In genomic region chr16:84614914-84615813, GRCh38 we compare ENCODE assay signal across 8 cellular contexts. TPM values are rescaled to one million over a fixed set of nuclear protein-coding genes. Genes with fewer than 3 reads are reported as not detected.
DNase-seq lines count a peak whose midpoint lies in the region; ATAC-seq and TF ChIP-seq lines count a peak whose summit lies in the region.

No MANE protein-coding gene starts in this region.

- peaks cover 15% of the 10 kb centered on the region for H3K27me3 Mint-ChIP-seq in endothelial cell (ENCODE audit: unreplicated experiment)

- peaks cover 47 to 95% (median 75%) of the 10 kb centered on the region in 6 donors for H3K4me1 ChIP-seq in spleen

- H3K27ac Mint-ChIP-seq in endothelial cell (ENCODE audit: unreplicated experiment), result no peak overlapping the region

- H3K27me3 ChIP-seq in spleen (replicated peaks in 1 of 7), result no peaks in the 10 kb centered on the region

- peaks cover 34% of the 10 kb centered on the region for H3K4me1 Mint-ChIP-seq in endothelial cell (ENCODE audit: unreplicated experiment)

- H3K27ac ChIP-seq in spleen, result peak overlapping the region; percentile 6 to 95 (median 66)

- H3K9me3 Mint-ChIP-seq in endothelial cell (ENCODE audit: unreplicated experiment), result no peaks in the 10 kb centered on the region

- TF ChIP-seq POLR2A in spleen (IDR thresholded peaks at IDR 0.05), result no peak

- peak overlapping the region; percentile 29 for H3K4me3 Mint-ChIP-seq in endothelial cell (ENCODE audit: unreplicated experiment)

- peaks cover 21% of the 10 kb centered on the region for H3K36me3 Mint-ChIP-seq in endothelial cell (ENCODE audit: low read depth, unreplicated experiment)

- peaks cover 0 to 6% (median 1%) of the 10 kb centered on the region in 8 donors for H3K9me3 ChIP-seq in spleen

- intact Hi-C loops in spleen (cut with DNase I; ENCODE audit: low total_unique reads), result loop anchor here (10.0 kb wide), 1 partner anchor 60 kb away; no protein-coding TSS in a partner anchor

- peak overlapping the region; percentile 5 to 100 (median 94) for H3K4me3 ChIP-seq in spleen

- peaks cover 0 to 63% (median 7%) of the 10 kb centered on the region in 6 donors for H3K36me3 ChIP-seq in spleen

- TF ChIP-seq CTCF in endothelial cell (IDR thresholded peaks at IDR 0.05; ENCODE audit: unreplicated experiment) (no peak), spleen (IDR thresholded peaks at IDR 0.05 in 8 of 11, conservative IDR thresholded peaks at IDR 0.05 in 3 of 11) (no peak)

- WGBS in spleen, 5 donors, result 49 to 66% (median 56%) methylated on average over 20 of the region's 20 CpGs

- ATAC-seq in HG03342 (IDR thresholded peaks at IDR 0.05; ENCODE audit: unreplicated experiment), result no peak
- ATAC-seq in GM21367 (IDR thresholded peaks at IDR 0.05; ENCODE audit: unreplicated experiment), result no peak

- peak; percentile 6 for DNase-seq in NCI-H1694 (lab: John Stamatoyannopoulos, UW)
- no peak for DNase-seq in NCI-H1694 treated with DMSO at 0.1 percent for 48 hours (lab: John Stamatoyannopoulos, UW)
- no peak for DNase-seq in endothelial cell (ENCODE audit: low spot score)
- no peak for DNase-seq in spleen
- no peak for DNase-seq in H4 (ENCODE audit: low spot score)

TF ChIP-seq in PFSK-1, 5 proteins besides CTCF, POLR2A, EP300 and RAD21:
- TF ChIP-seq FOXP2 (optimal IDR thresholded peaks at IDR 0.05; ENCODE audit: borderline replicate concordance, extremely low read depth, extremely low read length, insufficient read depth) (no peak), POLR2AphosphoS5 (IDR thresholded peaks at IDR 0.05; ENCODE audit: low read depth, low read length) (0 out of 2 replicates have a peak, but pooled peaks have one; percentile 35), TAF1 (IDR thresholded peaks at IDR 0.05; ENCODE audit: borderline replicate concordance, insufficient read depth, low read length) (no peak), SIN3A (IDR thresholded peaks at IDR 0.05; ENCODE audit: borderline replicate concordance, insufficient read depth, low read length) (peak; percentile 44; the same call in 1 of the 2 replicates)
- TF ChIP-seq, protein P1, sequence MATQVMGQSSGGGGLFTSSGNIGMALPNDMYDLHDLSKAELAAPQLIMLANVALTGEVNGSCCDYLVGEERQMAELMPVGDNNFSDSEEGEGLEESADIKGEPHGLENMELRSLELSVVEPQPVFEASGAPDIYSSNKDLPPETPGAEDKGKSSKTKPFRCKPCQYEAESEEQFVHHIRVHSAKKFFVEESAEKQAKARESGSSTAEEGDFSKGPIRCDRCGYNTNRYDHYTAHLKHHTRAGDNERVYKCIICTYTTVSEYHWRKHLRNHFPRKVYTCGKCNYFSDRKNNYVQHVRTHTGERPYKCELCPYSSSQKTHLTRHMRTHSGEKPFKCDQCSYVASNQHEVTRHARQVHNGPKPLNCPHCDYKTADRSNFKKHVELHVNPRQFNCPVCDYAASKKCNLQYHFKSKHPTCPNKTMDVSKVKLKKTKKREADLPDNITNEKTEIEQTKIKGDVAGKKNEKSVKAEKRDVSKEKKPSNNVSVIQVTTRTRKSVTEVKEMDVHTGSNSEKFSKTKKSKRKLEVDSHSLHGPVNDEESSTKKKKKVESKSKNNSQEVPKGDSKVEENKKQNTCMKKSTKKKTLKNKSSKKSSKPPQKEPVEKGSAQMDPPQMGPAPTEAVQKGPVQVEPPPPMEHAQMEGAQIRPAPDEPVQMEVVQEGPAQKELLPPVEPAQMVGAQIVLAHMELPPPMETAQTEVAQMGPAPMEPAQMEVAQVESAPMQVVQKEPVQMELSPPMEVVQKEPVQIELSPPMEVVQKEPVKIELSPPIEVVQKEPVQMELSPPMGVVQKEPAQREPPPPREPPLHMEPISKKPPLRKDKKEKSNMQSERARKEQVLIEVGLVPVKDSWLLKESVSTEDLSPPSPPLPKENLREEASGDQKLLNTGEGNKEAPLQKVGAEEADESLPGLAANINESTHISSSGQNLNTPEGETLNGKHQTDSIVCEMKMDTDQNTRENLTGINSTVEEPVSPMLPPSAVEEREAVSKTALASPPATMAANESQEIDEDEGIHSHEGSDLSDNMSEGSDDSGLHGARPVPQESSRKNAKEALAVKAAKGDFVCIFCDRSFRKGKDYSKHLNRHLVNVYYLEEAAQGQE (IDR thresholded peaks at IDR 0.05; ENCODE audit: insufficient read depth in 1 of 2, low read depth in 2 of 2, low read length in 2 of 2), result no peak
TF ChIP-seq in PFSK-1: peak in this region for 2.

RNA-seq across cellular contexts. Expression of gene COTL1, which starts 2.7 kb away (rescaled TPM):
- polyA plus RNA-seq in PFSK-1 (2012; ENCODE audit: insufficient read length, low read depth), result 296 TPM
- 87.3 TPM for total RNA-seq in endothelial cell (ENCODE audit: unreplicated experiment)
- total RNA-seq in spleen, result 100 to 1,000 TPM; 284 to 655 (median 457) TPM
- 100 to 1,000 TPM; 298 to 449 (median 303) TPM for polyA plus RNA-seq in spleen
- total RNA-seq in H4 (2014; rRNA removed; shearing (Covaris generic)), result 197 and 232 TPM in 2 replicates

RNA-seq across cellular contexts. Expression of gene KLHL36, which starts 33.1 kb away (rescaled TPM):
- 19.2 TPM for polyA plus RNA-seq in PFSK-1 (2012; ENCODE audit: insufficient read length, low read depth)
- total RNA-seq in endothelial cell (ENCODE audit: unreplicated experiment) (40.8 TPM), spleen (10 to 100 TPM; 63.8 to 93.6 (median 73.6) TPM)
- polyA plus RNA-seq in spleen, result 10 to 100 TPM; 17.8 to 32.7 (median 24.8) TPM
- 19.2 and 23.5 TPM in 2 replicates for total RNA-seq in H4 (2014; rRNA removed; shearing (Covaris generic))
